ENCODE assay signal across 2 cellular contexts in the genomic region with DNA sequence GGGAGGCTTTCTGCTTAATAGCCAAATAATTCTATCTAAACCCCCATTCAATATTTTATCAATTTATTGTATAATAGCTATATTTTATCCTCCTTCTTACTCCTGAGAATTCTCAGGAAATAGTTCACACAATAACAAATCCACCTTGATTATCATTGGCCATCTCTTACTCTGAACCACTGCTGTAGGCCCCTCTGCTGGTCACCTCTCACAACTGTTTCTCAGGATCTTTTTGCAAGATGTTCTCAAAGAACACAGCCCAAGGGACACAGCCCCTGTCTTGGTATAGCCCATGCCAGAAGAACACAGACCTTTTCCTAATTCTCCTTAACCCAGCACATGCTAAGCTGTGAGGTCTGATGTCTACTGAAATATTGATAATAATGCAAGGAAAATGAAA.
TF ChIP-seq lines count a peak whose summit lies in the region.

No MANE protein-coding gene starts in this region.

TF ChIP-seq in IMR-90, 13 proteins besides CTCF, POLR2A, EP300 and RAD21:
- TF ChIP-seq NFE2L2 (IDR thresholded peaks at IDR 0.05; ENCODE audit: low read depth, low read length) (no peak), USF2 (IDR thresholded peaks at IDR 0.05; ENCODE audit: low read depth, low read length) (no peak), CEBPB (IDR thresholded peaks at IDR 0.05; ENCODE audit: low read depth, low read length) (no peak), CHD1 (IDR thresholded peaks at IDR 0.05; ENCODE audit: low read depth, low read length) (no peak), MAZ (IDR thresholded peaks at IDR 0.05; ENCODE audit: borderline replicate concordance, low read depth, low read length) (no peak), RFX5 (IDR thresholded peaks at IDR 0.05; ENCODE audit: low read depth, low read length) (no peak), BHLHE40 (IDR thresholded peaks at IDR 0.05; ENCODE audit: low read depth, low read length) (no peak), SMC3 (IDR thresholded peaks at IDR 0.05; ENCODE audit: low read depth, low read length) (peak; percentile 7; the same call in 1 of the 2 replicates), MXI1 (IDR thresholded peaks at IDR 0.05; ENCODE audit: borderline replicate concordance, low read depth, low read length) (no peak)

TF ChIP-seq in SK-N-SH, 30 proteins besides CTCF, POLR2A, EP300 and RAD21 (continued from another document):
- no peak for TF ChIP-seq SIN3A (IDR thresholded peaks at IDR 0.05; ENCODE audit: borderline replicate concordance, low read depth, low read length)
